In genomic region chr11:74950374-74950969, GRCh38 we compare ENCODE assay signal across 9 cellular contexts. TPM values are rescaled to one million over a fixed set of nuclear protein-coding genes. Genes with fewer than 3 reads are reported as not detected.
A peak's percentile ranks its signal among the peaks of the same experiment; 100 is the strongest.
DNase-seq lines count a peak whose midpoint lies in the region; ATAC-seq and TF ChIP-seq lines count a peak whose summit lies in the region.
"Had no signal": no experiment of that assay in that cellular context is flagged by ENCODE, and none has a peak within 500 bp of the region (broad histone marks: within the 10 kb centered on the region; RNA-seq: fewer than 3 reads in every experiment).

No MANE protein-coding gene starts in this region.

- H3K27me3 Mint-ChIP-seq in activated naive CD4-positive, alpha-beta T cell treated with anti-CD3 and anti-CD28 coated beads for 36 hours (ENCODE audit: low read depth): no peaks in the 10 kb centered on the region
- no peaks in the 10 kb centered on the region for H3K27me3 Mint-ChIP-seq in activated naive CD8-positive, alpha-beta T cell treated with anti-CD3 and anti-CD28 coated beads for 36 hours
- H3K27me3 Mint-ChIP-seq in type B pancreatic cell: no peaks in the 10 kb centered on the region

- DNase-seq in activated naive CD4-positive, alpha-beta T cell treated with anti-CD3 and anti-CD28 coated beads for 36 hours: no peak
- DNase-seq in activated naive CD4-positive, alpha-beta T cell (lab: John Stamatoyannopoulos, UW): no peak
- DNase-seq in activated naive CD8-positive, alpha-beta T cell treated with anti-CD3 and anti-CD28 coated beads for 36 hours: no peak
- DNase-seq in left lung: no peak
- DNase-seq in type B pancreatic cell (ENCODE audit: extremely low spot score, unreplicated experiment): no peak
- no peak for DNase-seq in NCI-H1092 (lab: John Stamatoyannopoulos, UW)
- DNase-seq in GM10266 (ENCODE audit: extremely low spot score): no peak
- no peak for DNase-seq in retina
- DNase-seq: effector CD8-positive, alpha-beta T cell had no signal

- no peak overlapping the region for H3K27ac ChIP-seq in left lung

- H3K27ac Mint-ChIP-seq in activated naive CD4-positive, alpha-beta T cell treated with anti-CD3 and anti-CD28 coated beads for 36 hours: no peak overlapping the region
- peak overlapping the region; percentile 97 for H3K27ac Mint-ChIP-seq in activated naive CD8-positive, alpha-beta T cell treated with anti-CD3 and anti-CD28 coated beads for 36 hours
- H3K27ac Mint-ChIP-seq in type B pancreatic cell: peak overlapping the region; percentile 98

- CTCF ChIA-PET in activated naive CD4-positive, alpha-beta T cell treated with anti-CD3 and anti-CD28 coated beads for 36 hours (lab: Charles Lee): interaction anchor here (0.6 to 1.0 kb wide), 5 partner anchors 15 to 298 kb away, joined by 3 read pairs; no protein-coding TSS in a partner anchor

- peaks cover 43% of the 10 kb centered on the region for H3K4me1 Mint-ChIP-seq in activated naive CD4-positive, alpha-beta T cell treated with anti-CD3 and anti-CD28 coated beads for 36 hours (ENCODE audit: low read depth)
- peaks cover 48% of the 10 kb centered on the region for H3K4me1 Mint-ChIP-seq in activated naive CD8-positive, alpha-beta T cell treated with anti-CD3 and anti-CD28 coated beads for 36 hours
- H3K4me1 Mint-ChIP-seq in type B pancreatic cell (ENCODE audit: unreplicated experiment): peaks cover 24% of the 10 kb centered on the region

- no peaks in the 10 kb centered on the region for H3K9me3 Mint-ChIP-seq in activated naive CD4-positive, alpha-beta T cell treated with anti-CD3 and anti-CD28 coated beads for 36 hours
- no peaks in the 10 kb centered on the region for H3K9me3 Mint-ChIP-seq in activated naive CD8-positive, alpha-beta T cell treated with anti-CD3 and anti-CD28 coated beads for 36 hours
- H3K9me3 Mint-ChIP-seq in type B pancreatic cell: no peaks in the 10 kb centered on the region

- peak overlapping the region; percentile 76 to 89 for H3K4me3 ChIP-seq in left lung

- no peak for ATAC-seq in left lung

- peaks cover 0 to 8% of the 10 kb centered on the region in 2 donors for H3K36me3 ChIP-seq in left lung

- H3K4me1 ChIP-seq in left lung: peaks cover 14 to 60% of the 10 kb centered on the region in 2 donors

- no peaks in the 10 kb centered on the region for H3K9me3 ChIP-seq in left lung

- H3K36me3 Mint-ChIP-seq in activated naive CD4-positive, alpha-beta T cell treated with anti-CD3 and anti-CD28 coated beads for 36 hours (ENCODE audit: low read depth): peaks cover 10% of the 10 kb centered on the region
- peaks cover 37% of the 10 kb centered on the region for H3K36me3 Mint-ChIP-seq in activated naive CD8-positive, alpha-beta T cell treated with anti-CD3 and anti-CD28 coated beads for 36 hours
- peaks cover 7% of the 10 kb centered on the region for H3K36me3 Mint-ChIP-seq in type B pancreatic cell

- peak overlapping the region; percentile 98 for H3K4me3 Mint-ChIP-seq in activated naive CD4-positive, alpha-beta T cell treated with anti-CD3 and anti-CD28 coated beads for 36 hours
- H3K4me3 Mint-ChIP-seq in activated naive CD8-positive, alpha-beta T cell treated with anti-CD3 and anti-CD28 coated beads for 36 hours: peak overlapping the region; percentile 99
- H3K4me3 Mint-ChIP-seq in type B pancreatic cell: peak overlapping the region; percentile 100

- H3K27me3 ChIP-seq in left lung: no peaks in the 10 kb centered on the region

- intact Hi-C loops in activated naive CD4-positive, alpha-beta T cell treated with anti-CD3 and anti-CD28 coated beads for 36 hours (cut with micrococcal nuclease): no loop called here
- intact Hi-C loops in left lung (cut with DNase I): no loop called here

- TF ChIP-seq CTCF in left lung (IDR thresholded peaks at IDR 0.05) (no peak), type B pancreatic cell (conservative IDR thresholded peaks at IDR 0.05) (no peak), GM10266 (IDR thresholded peaks at IDR 0.05; ENCODE audit: control insufficient read depth, insufficient read depth, low read depth, missing control alignments) (no peak)

RNA-seq across cellular contexts. Expression of gene SPCS2, which starts 1.4 kb away (rescaled TPM):
- 10 to 100 TPM; 77.6 to 83.3 TPM for total RNA-seq in activated naive CD4-positive, alpha-beta T cell treated with anti-CD3 and anti-CD28 coated beads for 36 hours
- 100 to 1,000 TPM; 137 to 139 TPM for total RNA-seq in activated naive CD8-positive, alpha-beta T cell treated with anti-CD3 and anti-CD28 coated beads for 36 hours
- total RNA-seq in left lung: 100 to 1,000 TPM; 173 to 231 TPM
- total RNA-seq in type B pancreatic cell (ENCODE audit: low replicate concordance): 161 and 190 TPM in 2 replicates

RNA-seq across cellular contexts. Expression of gene XRRA1, which starts 1.6 kb away (rescaled TPM):
- 1 to 10 TPM; 5.0 to 9.5 TPM for total RNA-seq in activated naive CD4-positive, alpha-beta T cell treated with anti-CD3 and anti-CD28 coated beads for 36 hours
- total RNA-seq in activated naive CD8-positive, alpha-beta T cell treated with anti-CD3 and anti-CD28 coated beads for 36 hours: 10 to 100 TPM; 23.7 to 25.2 TPM
- total RNA-seq in left lung (10 to 100 TPM; 11.7 to 19.8 TPM), type B pancreatic cell (ENCODE audit: low replicate concordance) (5.1 and 8.8 TPM in 2 replicates)

RNA-seq across cellular contexts. Expression of gene NEU3, which starts 38.3 kb away (rescaled TPM):
- total RNA-seq in activated naive CD4-positive, alpha-beta T cell treated with anti-CD3 and anti-CD28 coated beads for 36 hours: 10 to 100 TPM; 16.4 TPM
- total RNA-seq in activated naive CD8-positive, alpha-beta T cell treated with anti-CD3 and anti-CD28 coated beads for 36 hours: 10 to 100 TPM; 13.0 to 13.1 TPM
- total RNA-seq in left lung (10 to 100 TPM in 1 of 2 donors, 1 to 10 TPM in 1; 9.7 to 12.0 TPM), type B pancreatic cell (ENCODE audit: low replicate concordance) (5.5 and 10.8 TPM in 2 replicates)
